ENCODE assay signal across 24 cellular contexts in genomic region chr17:29194669-29195068, GRCh38. TPM values are rescaled to one million over a fixed set of nuclear protein-coding genes. Genes with fewer than 3 reads are reported as not detected.
"Had no signal": no experiment of that assay in that cellular context is flagged by ENCODE, and none has a peak within 500 bp of the region (broad histone marks: within the 10 kb centered on the region; RNA-seq: fewer than 3 reads in every experiment).

No MANE protein-coding gene starts in this region.

- H3K4me3 ChIP-seq: coronary artery, esophagus muscularis mucosa, gastrocnemius medialis, heart right ventricle, prostate gland, right lobe of liver, stomach, thoracic aorta had no signal

- H3K36me3 ChIP-seq: esophagus muscularis mucosa, gastrocnemius medialis, heart right ventricle, prostate gland, right lobe of liver, stomach, thoracic aorta had no signal

- H3K4me1 ChIP-seq: esophagus muscularis mucosa, gastrocnemius medialis, parathyroid adenoma, prostate gland, right lobe of liver, stomach had no signal

- H3K9me3 ChIP-seq: esophagus muscularis mucosa, gastrocnemius medialis, heart right ventricle, prostate gland, right lobe of liver, stomach, thoracic aorta had no signal

- H3K79me2 ChIP-seq: parathyroid adenoma had no signal

- H2AFZ ChIP-seq: parathyroid adenoma had no signal

- H3K27ac ChIP-seq: esophagus muscularis mucosa, gastrocnemius medialis, parathyroid adenoma, prostate gland, right lobe of liver, stomach, thoracic aorta had no signal

- DNase-seq: effector memory CD4-positive, alpha-beta T cell; gastrocnemius medialis; heart right ventricle; hypothalamus; kidney glomerular epithelial cell; mammary epithelial cell; naive thymus-derived CD4-positive, alpha-beta T cell; nephron progenitor cell; stimulated activated CD4-positive, alpha-beta T cell treated with anti-CD3 and anti-CD28 coated beads, Interleukin-4, amount 100 ng/mL, for 1 hour; stomach; substantia nigra; trophoblast cell had no signal

- H3K27me3 ChIP-seq: esophagus muscularis mucosa, gastrocnemius medialis, heart right ventricle, right lobe of liver had no signal

RNA-seq across cellular contexts. Expression of gene CRYBA1, which starts 52.0 kb away (rescaled TPM):
- total RNA-seq: esophagus muscularis mucosa; gastrocnemius medialis; heart right ventricle; liver; mammary epithelial cell; mesenteric fat pad; mononuclear cell; naive thymus-derived CD4-positive, alpha-beta T cell; omental fat pad; prostate gland; renal cortical epithelial cell; right lobe of liver; stomach; thoracic aorta; urinary bladder had no signal
